8 cellular contexts compared by ENCODE assay signal in genomic region chr1:244970661-244971523, GRCh38.
DNase-seq lines count a peak whose midpoint lies in the region; ATAC-seq, FAIRE-seq and TF ChIP-seq lines count a peak whose summit lies in the region.

No MANE protein-coding gene starts in this region.

- no peaks in the 10 kb centered on the region for H3K9me3 Mint-ChIP-seq in astrocyte (ENCODE audit: unreplicated experiment)

- H3K4me2 ChIP-seq in astrocyte (ENCODE audit: low read length): peak overlapping the region; percentile 97
- H3K4me2 ChIP-seq in hepatocyte: peak overlapping the region; percentile 74

- peak overlapping the region; percentile 90 for H3K4me3 Mint-ChIP-seq in astrocyte (ENCODE audit: unreplicated experiment)

- peak; percentile 88 for FAIRE-seq in GM18507 (lab: Jason Lieb, UNC)
- no peak for FAIRE-seq in astrocyte (lab: Jason Lieb, UNC)

- H4K20me1 ChIP-seq in astrocyte (ENCODE audit: insufficient read depth, low read length): no peaks in the 10 kb centered on the region
- H4K20me1 ChIP-seq in hepatocyte (ENCODE audit: insufficient read depth, poor library complexity, severe bottlenecking): no peaks in the 10 kb centered on the region

- no peaks in the 10 kb centered on the region for H3K27me3 Mint-ChIP-seq in astrocyte (ENCODE audit: low read depth, unreplicated experiment)

- WGBS in hepatocyte (ENCODE audit: low lambda C conversion rate, missing lambda C conversion rate): under 1% methylated on average over 60 of the region's 72 CpGs

- peak; percentile 56 for ATAC-seq in HG02981 (IDR thresholded peaks at IDR 0.05; ENCODE audit: unreplicated experiment)

- peaks cover 13% of the 10 kb centered on the region for H3K4me1 ChIP-seq in astrocyte (ENCODE audit: insufficient read depth, low read length)
- H3K4me1 ChIP-seq in hepatocyte (ENCODE audit: insufficient read depth): peaks cover 15% of the 10 kb centered on the region

- H3K27me3 ChIP-seq in astrocyte (ENCODE audit: insufficient read depth, low read length) (no peaks in the 10 kb centered on the region), hepatocyte (no peaks in the 10 kb centered on the region)

- H3K27ac ChIP-seq in astrocyte (ENCODE audit: low read depth, low read length): peak overlapping the region; percentile 97
- peak overlapping the region; percentile 98 for H3K27ac ChIP-seq in hepatocyte

- no peaks in the 10 kb centered on the region for H3K36me3 ChIP-seq in astrocyte (ENCODE audit: insufficient read depth, low read length)
- H3K36me3 ChIP-seq in hepatocyte (replicated peaks; ENCODE audit: insufficient read depth, low read depth): no peaks in the 10 kb centered on the region

- H3K9ac ChIP-seq in astrocyte (ENCODE audit: low read length): peak overlapping the region; percentile 98

- TF ChIP-seq CTCF in astrocyte (IDR thresholded peaks at IDR 0.05; ENCODE audit: insufficient read depth, low read depth, low read length): no peak
- peak; percentile 72 for TF ChIP-seq CTCF in hepatocyte (IDR thresholded peaks at IDR 0.05; ENCODE audit: poor library complexity)

- H3K27ac Mint-ChIP-seq in astrocyte (ENCODE audit: unreplicated experiment): peak overlapping the region; percentile 99

- H2AFZ ChIP-seq in astrocyte (ENCODE audit: low read depth, low read length) (peak overlapping the region; percentile 76), hepatocyte (peak overlapping the region; percentile 85)

- peaks cover 10% of the 10 kb centered on the region for H3K4me1 Mint-ChIP-seq in astrocyte (ENCODE audit: low read depth, unreplicated experiment)

- DNase-seq in GM18507 (ENCODE audit: extremely low spot score, insufficient read length, low read depth) (peak; percentile 60), NCI-H1930 (lab: John Stamatoyannopoulos, UW) (peak; percentile 94 to 97), T-helper 22 cell (ENCODE audit: low read depth) (peak; percentile 89), astrocyte (ENCODE audit: low read depth) (peak; percentile 91), hepatocyte (ENCODE audit: low spot score) (peak; percentile 97), retina (peak; percentile 100), GM19240 (ENCODE audit: insufficient read length, low spot score) (no peak)

- H3K9me3 ChIP-seq in astrocyte (ENCODE audit: insufficient read depth, low read depth, low read length) (no peaks in the 10 kb centered on the region), hepatocyte (ENCODE audit: low read depth) (no peaks in the 10 kb centered on the region)

- H3K36me3 Mint-ChIP-seq in astrocyte (ENCODE audit: low read depth, unreplicated experiment): peaks cover 2% of the 10 kb centered on the region

- H3K79me2 ChIP-seq in astrocyte (ENCODE audit: insufficient read depth, low read length) (peaks cover 5% of the 10 kb centered on the region), hepatocyte (peaks cover 14% of the 10 kb centered on the region)

- peak overlapping the region; percentile 79 for H3K4me3 ChIP-seq in astrocyte (ENCODE audit: insufficient read depth, low read depth, low read length)
- H3K4me3 ChIP-seq in hepatocyte: peak overlapping the region; percentile 66

- H3K9me2 ChIP-seq in hepatocyte (replicated peaks; ENCODE audit: insufficient read depth): no peaks in the 10 kb centered on the region
